21 cellular contexts compared by ENCODE assay signal in the genomic region with DNA sequence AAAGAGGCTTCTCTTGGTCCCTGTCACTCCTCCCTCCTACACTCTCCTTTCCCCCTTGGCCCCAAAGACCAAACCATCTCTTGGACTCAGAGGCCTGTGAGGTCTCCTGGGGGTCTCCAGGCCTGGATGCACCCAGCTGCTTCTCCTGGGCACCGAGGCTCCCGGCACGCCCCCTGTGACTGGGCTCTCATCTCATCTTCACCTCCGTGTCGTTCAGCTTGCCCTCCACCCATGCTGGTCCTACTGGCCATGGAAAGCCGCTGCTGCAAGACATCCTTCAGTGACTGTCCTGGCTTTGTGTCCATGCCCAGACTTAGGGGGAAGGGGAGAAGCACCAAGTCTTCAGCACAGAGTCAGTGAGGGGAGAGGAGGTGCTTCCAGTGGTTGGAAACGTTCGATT.
"Had no signal": no experiment of that assay in that cellular context is flagged by ENCODE, and none has a peak within 500 bp of the region (broad histone marks: within the 10 kb centered on the region; RNA-seq: fewer than 3 reads in every experiment).

No MANE protein-coding gene starts in this region.

- H3K4me3 Mint-ChIP-seq: endodermal cell, mesothelial cell of epicardium, nephron progenitor cell had no signal

- H3K36me3 ChIP-seq: neutrophil, ovary, right atrium auricular region, sigmoid colon, vagina had no signal

- H3K27ac Mint-ChIP-seq: endodermal cell, mesothelial cell of epicardium, nephron progenitor cell had no signal

- H3K4me2 ChIP-seq: hepatocyte had no signal

- H3K27ac ChIP-seq: coronary artery, hepatocyte, neutrophil, ovary, right atrium auricular region, sigmoid colon, skin epidermis, vagina had no signal

- ATAC-seq: left colon had no signal

- H3K9me3 ChIP-seq: neutrophil, ovary, right atrium auricular region, sigmoid colon, vagina had no signal

- H3K4me3 ChIP-seq: coronary artery, hepatocyte, ovary, right atrium auricular region, sigmoid colon, skin epidermis, vagina had no signal

- H3K79me2 ChIP-seq: hepatocyte had no signal

- H2AFZ ChIP-seq: hepatocyte had no signal

- H3K9me3 Mint-ChIP-seq: endodermal cell, mesothelial cell of epicardium, nephron progenitor cell had no signal

- DNase-seq: effector CD4-positive, alpha-beta T cell; endodermal cell; erythroblast; foreskin melanocyte; head of caudate nucleus; left colon; mammary epithelial cell; nephron progenitor cell; ovary; sigmoid colon; stimulated activated CD4-positive, alpha-beta T cell treated with anti-CD3 and anti-CD28 coated beads, Interleukin-12 subunit alpha, Interleukin-12 subunit beta, amount 100 ng/mL, for 4 hours; stimulated activated naive CD4-positive, alpha-beta T cell treated with Interleukin-2 at 50 U/mL for 16 hours; trophoblast cell had no signal

- H3K27me3 ChIP-seq: ovary, vagina had no signal

- FAIRE-seq: endothelial cell of umbilical vein had no signal

- H3K36me3 Mint-ChIP-seq: mesothelial cell of epicardium had no signal
